20 cellular contexts compared by ENCODE assay signal in the genomic region with DNA sequence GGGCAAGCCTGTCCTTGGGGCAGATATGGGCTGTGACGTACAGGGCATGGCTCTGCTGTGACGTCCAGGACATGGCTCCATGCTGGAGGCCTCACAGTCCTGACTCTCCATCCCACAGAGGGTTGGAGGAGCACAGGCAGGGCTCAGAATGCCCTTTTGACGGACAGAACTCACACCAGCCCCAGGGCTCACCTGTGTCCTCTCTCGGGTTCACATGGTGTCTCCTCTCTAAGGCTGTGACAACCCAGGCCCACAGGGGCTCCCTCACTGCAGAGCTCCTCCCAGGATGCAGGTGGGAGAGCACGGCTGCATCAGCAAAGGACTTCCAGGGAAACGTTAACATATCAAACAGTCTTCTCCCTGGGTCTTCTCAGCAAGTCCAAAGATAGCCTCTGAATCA.
DNase-seq lines count a peak whose midpoint lies in the region; ATAC-seq and TF ChIP-seq lines count a peak whose summit lies in the region.
"Had no signal": no experiment of that assay in that cellular context is flagged by ENCODE, and none has a peak within 500 bp of the region (broad histone marks: within the 10 kb centered on the region; RNA-seq: fewer than 3 reads in every experiment).

No MANE protein-coding gene starts in this region.

- TF ChIP-seq CTCF in WTC11 (IDR thresholded peaks at IDR 0.05) (no peak), vagina (IDR thresholded peaks at IDR 0.05) (no peak)

- 91 to 94% methylated on average over 6 of the region's 6 CpGs for WGBS in GM23248 (ENCODE audit: low coverage in 1 of 2, low lambda C conversion rate in 2 of 2, missing lambda C conversion rate in 2 of 2), 2 experiments

- no peak overlapping the region for H3K27ac ChIP-seq in vagina
- H3K27ac ChIP-seq in GM23248: no peak overlapping the region

- no peaks in the 10 kb centered on the region for H3K27me3 ChIP-seq in vagina
- no peaks in the 10 kb centered on the region for H3K27me3 ChIP-seq in GM23248 (replicated peaks; ENCODE audit: insufficient read depth)
- H3K27me3 ChIP-seq: BE2C had no signal

- intact Hi-C loops in vagina (cut with DNase I): no loop called here

- in situ Hi-C loops in GM23248 (cut with MboI): no loop called here

- H3K36me3 ChIP-seq in vagina: peaks cover 0 to 6% of the 10 kb centered on the region in 2 donors
- H3K36me3 ChIP-seq in GM23248 (ENCODE audit: low read depth): no peaks in the 10 kb centered on the region
- H3K36me3 ChIP-seq: BE2C had no signal

- no peak overlapping the region for H3K4me3 Mint-ChIP-seq in activated naive CD8-positive, alpha-beta T cell
- H3K4me3 Mint-ChIP-seq in activated naive CD8-positive, alpha-beta T cell treated with anti-CD3 and anti-CD28 coated beads for 36 hours: no peak overlapping the region
- H3K4me3 Mint-ChIP-seq in WTC11: no peak overlapping the region
- peak overlapping the region in 5 of 10 donors; percentile 4 to 41 (median 10) for H3K4me3 Mint-ChIP-seq in naive thymus-derived CD8-positive, alpha-beta T cell

- ATAC-seq in WTC11: peak; percentile 90
- ATAC-seq in naive thymus-derived CD8-positive, alpha-beta T cell: no peak
- no peak for ATAC-seq in GM21381 (IDR thresholded peaks at IDR 0.05; ENCODE audit: unreplicated experiment)
- ATAC-seq: HCT116, K562 had no signal

- DNase-seq in activated naive CD8-positive, alpha-beta T cell treated with anti-CD3 and anti-CD28 coated beads for 36 hours: no peak
- no peak for DNase-seq in WTC11 (ENCODE audit: low spot score)
- DNase-seq in naive thymus-derived CD8-positive, alpha-beta T cell: no peak
- peak; percentile 64 to 89 for DNase-seq in vagina (ENCODE audit: extremely low spot score in 2 of 2)
- DNase-seq in GM23248: no peak
- DNase-seq in activated CD4-positive, alpha-beta T cell treated with anti-CD3 and anti-CD28 coated beads for 1 hour: no peak
- DNase-seq: BE2C; CD8-positive, alpha-beta memory T cell; NCI-H1105; NCI-H2107; NCI-H2227 treated with DMSO at 0.1 percent for 48 hours; NCI-H510A treated with DMSO at 0.1 percent for 48 hours; NCI-H774; OCI-M1; SHP77; SK-N-SH had no signal

- no peak overlapping the region for H3K4me3 ChIP-seq in vagina
- H3K4me3 ChIP-seq in GM23248: no peak overlapping the region
- H3K4me3 ChIP-seq: K562 had no signal

- H3F3A ChIP-seq in GM23248 (ENCODE audit: insufficient read depth): no peaks in the 10 kb centered on the region

- peaks cover 37% of the 10 kb centered on the region for H3K4me1 Mint-ChIP-seq in activated naive CD8-positive, alpha-beta T cell (ENCODE audit: low read depth)
- peaks cover 26% of the 10 kb centered on the region for H3K4me1 Mint-ChIP-seq in activated naive CD8-positive, alpha-beta T cell treated with anti-CD3 and anti-CD28 coated beads for 36 hours
- H3K4me1 Mint-ChIP-seq in WTC11: peaks cover 12% of the 10 kb centered on the region
- H3K4me1 Mint-ChIP-seq in naive thymus-derived CD8-positive, alpha-beta T cell: peaks cover 8 to 25% (median 20%) of the 10 kb centered on the region in 4 donors

- no peak overlapping the region for H3K9ac ChIP-seq in GM23248
- H3K9ac ChIP-seq: SK-N-SH had no signal

- no peak overlapping the region for H3K4me2 ChIP-seq in GM23248 (ENCODE audit: unreplicated experiment)
- H3K4me2 ChIP-seq: SK-N-SH had no signal

- H2AFZ ChIP-seq in GM23248: no peak overlapping the region

- no peaks in the 10 kb centered on the region for H3K9me2 ChIP-seq in GM23248 (ENCODE audit: insufficient read depth)
- H3K9me2 ChIP-seq: SK-N-SH had no signal

- POLR2A ChIA-PET in WTC11 (lab: Charles Lee): no interaction called here
- POLR2A ChIA-PET in naive thymus-derived CD8-positive, alpha-beta T cell (lab: Charles Lee): no interaction called here

- CTCF ChIA-PET in WTC11 (lab: Charles Lee): interaction anchor here (1.5 kb wide), 1 partner anchor 408 kb away, joined by 3 read pairs; no protein-coding TSS in a partner anchor

- no peaks in the 10 kb centered on the region for H3K79me2 ChIP-seq in GM23248 (ENCODE audit: insufficient read depth)

- H3K4me1 ChIP-seq in vagina: no peaks in the 10 kb centered on the region
- no peaks in the 10 kb centered on the region for H3K4me1 ChIP-seq in GM23248 (ENCODE audit: insufficient read depth)
- H3K4me1 ChIP-seq: BE2C had no signal

- peak overlapping the region; percentile 22 for H3K27ac Mint-ChIP-seq in activated naive CD8-positive, alpha-beta T cell
- H3K27ac Mint-ChIP-seq in activated naive CD8-positive, alpha-beta T cell treated with anti-CD3 and anti-CD28 coated beads for 36 hours: no peak overlapping the region
- no peak overlapping the region for H3K27ac Mint-ChIP-seq in WTC11
- H3K27ac Mint-ChIP-seq in naive thymus-derived CD8-positive, alpha-beta T cell: peak overlapping the region in 8 of 10 donors; percentile 16 to 67 (median 40)

- TF ChIP-seq POLR2A in vagina (IDR thresholded peaks at IDR 0.05): no peak

- H3K9me3 Mint-ChIP-seq in activated naive CD8-positive, alpha-beta T cell (ENCODE audit: low read depth): peaks cover 2% of the 10 kb centered on the region
- peaks cover 2% of the 10 kb centered on the region for H3K9me3 Mint-ChIP-seq in activated naive CD8-positive, alpha-beta T cell treated with anti-CD3 and anti-CD28 coated beads for 36 hours
- peaks cover 14% of the 10 kb centered on the region for H3K9me3 Mint-ChIP-seq in WTC11
- H3K9me3 Mint-ChIP-seq in naive thymus-derived CD8-positive, alpha-beta T cell: peaks cover 0 to 6% (median 3%) of the 10 kb centered on the region in 9 donors

- no peaks in the 10 kb centered on the region for H4K20me1 ChIP-seq in GM23248 (ENCODE audit: insufficient read depth)

- H3K36me3 Mint-ChIP-seq in activated naive CD8-positive, alpha-beta T cell: peaks cover 6% of the 10 kb centered on the region
- peaks cover 39% of the 10 kb centered on the region for H3K36me3 Mint-ChIP-seq in activated naive CD8-positive, alpha-beta T cell treated with anti-CD3 and anti-CD28 coated beads for 36 hours
- H3K36me3 Mint-ChIP-seq in WTC11: peaks cover 24% of the 10 kb centered on the region
- H3K36me3 Mint-ChIP-seq in naive thymus-derived CD8-positive, alpha-beta T cell: peaks cover 7 to 14% (median 9%) of the 10 kb centered on the region in 3 donors

- H3K9me3 ChIP-seq in vagina: peaks cover 3% of the 10 kb centered on the region
- H3K9me3 ChIP-seq in GM23248 (ENCODE audit: low read depth): no peaks in the 10 kb centered on the region
- H3K9me3 ChIP-seq: SK-N-SH had no signal

- no peaks in the 10 kb centered on the region for H3K27me3 Mint-ChIP-seq in activated naive CD8-positive, alpha-beta T cell
- H3K27me3 Mint-ChIP-seq in activated naive CD8-positive, alpha-beta T cell treated with anti-CD3 and anti-CD28 coated beads for 36 hours: no peaks in the 10 kb centered on the region
- H3K27me3 Mint-ChIP-seq in WTC11 (ENCODE audit: low read depth): no peaks in the 10 kb centered on the region
- no peaks in the 10 kb centered on the region for H3K27me3 Mint-ChIP-seq in naive thymus-derived CD8-positive, alpha-beta T cell
- H3K27me3 Mint-ChIP-seq: CD8-positive, alpha-beta memory T cell had no signal

TF ChIP-seq in WTC11, 78 proteins besides CTCF, POLR2A, EP300 and RAD21:
- TF ChIP-seq, protein P1, sequence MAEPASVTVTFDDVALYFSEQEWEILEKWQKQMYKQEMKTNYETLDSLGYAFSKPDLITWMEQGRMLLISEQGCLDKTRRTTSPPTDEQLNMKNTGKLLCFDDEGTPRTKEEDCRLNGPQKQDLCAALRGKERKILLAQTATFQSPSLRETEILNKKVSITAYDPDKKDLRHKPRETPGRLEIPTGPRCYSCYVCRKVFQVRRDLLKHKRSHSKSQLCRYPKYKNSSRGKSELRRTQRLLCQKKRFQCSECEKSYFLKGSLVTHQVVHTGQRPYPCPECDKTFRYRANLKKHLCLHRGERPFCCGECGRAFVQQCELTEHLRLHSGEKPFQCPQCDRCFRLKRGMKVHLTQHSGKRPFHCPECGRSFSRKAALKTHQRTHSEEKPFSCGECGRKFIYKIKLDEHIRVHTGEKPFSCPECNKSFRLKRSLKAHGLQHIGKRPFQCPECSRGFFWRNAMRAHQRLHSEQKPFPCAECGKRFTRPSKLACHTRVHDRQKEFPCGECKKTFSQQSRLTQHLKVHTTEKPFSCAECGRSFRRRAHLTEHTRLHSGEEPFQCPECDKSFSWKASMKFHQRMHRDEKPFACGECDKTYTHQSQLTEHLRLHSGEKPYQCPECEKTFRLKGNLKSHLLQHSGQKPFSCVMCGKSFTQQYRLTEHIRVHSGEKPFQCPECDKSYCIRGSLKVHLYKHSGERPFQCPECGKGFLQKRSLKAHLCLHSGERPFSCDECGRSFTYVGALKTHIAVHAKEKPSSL (CRISPR knock-in tag; conservative IDR thresholded peaks at IDR 0.05): no peak
- TF ChIP-seq ZNF423 (CRISPR knock-in tag; IDR thresholded peaks at IDR 0.05): 0 out of 2 replicates have a peak, but pooled peaks have one; percentile 35

Comparison
In these comparisons a context has a peak if more than half of its experiments do, and no peak if none do; other contexts are left out.
1. H3K27ac Mint-ChIP-seq: peak in activated naive CD8-positive, alpha-beta T cell (single experiment) and naive thymus-derived CD8-positive, alpha-beta T cell (8 of 10); none in activated naive CD8-positive, alpha-beta T cell treated with anti-CD3 and anti-CD28 coated beads for 36 hours (single experiment) and WTC11 (single experiment).
2. DNase-seq: peak in vagina (2 of 2); none in activated naive CD8-positive, alpha-beta T cell treated with anti-CD3 and anti-CD28 coated beads for 36 hours (single experiment), WTC11 (single experiment), naive thymus-derived CD8-positive, alpha-beta T cell (0 of 10), GM23248 (single experiment) and activated CD4-positive, alpha-beta T cell treated with anti-CD3 and anti-CD28 coated beads for 1 hour (single experiment).